ENCODE assay signal across 8 cellular contexts in genomic region chr16:68289621-68290329, GRCh38. TPM values are rescaled to one million over a fixed set of nuclear protein-coding genes. Genes with fewer than 3 reads are reported as not detected.
DNase-seq lines count a peak whose midpoint lies in the region; ATAC-seq and TF ChIP-seq lines count a peak whose summit lies in the region.

No MANE protein-coding gene starts in this region.

- TF ChIP-seq POLR2A in NB4 (IDR thresholded peaks at IDR 0.05; ENCODE audit: extremely low read depth, insufficient read length) = no peak

- H3K36me3 ChIP-seq in GM06990 (ENCODE audit: control insufficient read depth, insufficient read depth, low read length) = peaks cover 44% of the 10 kb centered on the region
- H3K36me3 ChIP-seq in ascending aorta = peaks cover 45 to 49% of the 10 kb centered on the region in 2 donors

- peak; percentile 81 for ATAC-seq in GM21619 (IDR thresholded peaks at IDR 0.05; ENCODE audit: unreplicated experiment)
- no peak for ATAC-seq in GM19452 (IDR thresholded peaks at IDR 0.05; ENCODE audit: unreplicated experiment)

- intact Hi-C loops in ascending aorta (cut with DNase I) = no loop called here

- peaks cover 18 to 36% of the 10 kb centered on the region in 2 donors for H3K4me1 ChIP-seq in ascending aorta

- H3K27me3 ChIP-seq in GM06990 (replicated peaks; ENCODE audit: control insufficient read depth, insufficient read depth, low read length) (no peaks in the 10 kb centered on the region), ascending aorta (no peaks in the 10 kb centered on the region)

- peak overlapping the region; percentile 47 to 85 for H3K27ac ChIP-seq in ascending aorta

- H3K4me3 ChIP-seq in GM06990 (replicated peaks; ENCODE audit: low read depth, low read length) = no peak overlapping the region
- no peak overlapping the region for H3K4me3 ChIP-seq in NB4 (ENCODE audit: low read depth, low read length)
- H3K4me3 ChIP-seq in ascending aorta = no peak overlapping the region

- no peaks in the 10 kb centered on the region for H3K9me3 ChIP-seq in ascending aorta

- DNase-seq in GM06990 (ENCODE audit: extremely low read depth, insufficient read length) = peak; percentile 69
- DNase-seq in NB4 (ENCODE audit: low read depth) = peak; percentile 95
- no peak for DNase-seq in ascending aorta (ENCODE audit: low spot score in 2 of 2)
- peak; percentile 31 for DNase-seq in stimulated activated CD4-positive, alpha-beta T cell treated with anti-CD3 and anti-CD28 coated beads, Interleukin-12 subunit alpha, Interleukin-12 subunit beta, amount 100 ng/mL, for 4 hours
- no peak for DNase-seq in NCI-H1092 (lab: John Stamatoyannopoulos, UW)
- DNase-seq in NCI-H2227 treated with DMSO at 0.1 percent for 48 hours (lab: John Stamatoyannopoulos, UW) = no peak

- no peak for TF ChIP-seq CTCF in GM06990 (IDR thresholded peaks at IDR 0.05; ENCODE audit: insufficient read depth, low read length, poor library complexity, severe bottlenecking)
- TF ChIP-seq CTCF in NB4 (IDR thresholded peaks at IDR 0.05; ENCODE audit: low read depth, low read length) = no peak
- no peak for TF ChIP-seq CTCF in ascending aorta (IDR thresholded peaks at IDR 0.05)

RNA-seq across cellular contexts. Expression of gene SLC7A6OS, which starts 21.0 kb away (rescaled TPM):
- 14.4 TPM for total RNA-seq in ascending aorta

RNA-seq across cellular contexts. Expression of gene PRMT7, which starts 21.0 kb away (rescaled TPM):
- total RNA-seq in ascending aorta = 25.1 TPM

RNA-seq across cellular contexts. Expression of gene SLC7A6, which starts 25.4 kb away (rescaled TPM):
- 27.7 TPM for total RNA-seq in ascending aorta

RNA-seq across cellular contexts. Expression of gene PLA2G15, which starts 44.6 kb away (rescaled TPM):
- total RNA-seq in ascending aorta = 21.9 TPM

RNA-seq across cellular contexts. Expression of gene ESRP2, which starts 53.8 kb away (rescaled TPM):
- total RNA-seq in ascending aorta = not detected

Comparison
In these comparisons a context has a peak if more than half of its experiments do, and no peak if none do; other contexts are left out.
1. DNase-seq: peak in GM06990 (single experiment), NB4 (single experiment) and stimulated activated CD4-positive, alpha-beta T cell treated with anti-CD3 and anti-CD28 coated beads, Interleukin-12 subunit alpha, Interleukin-12 subunit beta, amount 100 ng/mL, for 4 hours (single experiment); none in ascending aorta (0 of 2), NCI-H1092 (single experiment) and NCI-H2227 treated with DMSO at 0.1 percent for 48 hours (single experiment).